ENCODE assay signal across 26 cellular contexts in genomic region chr12:71873821-71874220, GRCh38.
"Had no signal": no experiment of that assay in that cellular context is flagged by ENCODE, and none has a peak within 500 bp of the region (broad histone marks: within the 10 kb centered on the region; RNA-seq: fewer than 3 reads in every experiment).

No MANE protein-coding gene starts in this region.

- H3K4me3 Mint-ChIP-seq: activated B cell treated with CpG ODN at 0.5 μM for 24 hours; activated CD8-positive, alpha-beta T cell treated with anti-CD3 and anti-CD28 coated beads for 36 hours; activated T-cell treated with anti-CD3 and anti-CD28 coated beads, Interleukin-2, amount 50 U/mL, for 4 hours; activated T-helper 17 cell treated with anti-CD3 and anti-CD28 coated beads, Interleukin-2, amount 50 U/mL, for 72 hours; naive B cell; nephron progenitor cell had no signal

- ATAC-seq: activated CD8-positive, alpha-beta T cell treated with anti-CD3 and anti-CD28 coated beads for 36 hours; activated naive CD4-positive, alpha-beta T cell treated with anti-CD3 and anti-CD28 coated beads, Interleukin-2, amount 50 U/mL, for 72 hours; activated T-cell treated with anti-CD3 and anti-CD28 coated beads, Interleukin-2, amount 50 U/mL, for 4 hours; activated T-helper 17 cell treated with anti-CD3 and anti-CD28 coated beads, Interleukin-2, amount 50 U/mL, for 72 hours; body of pancreas; left cardiac atrium; left ventricle myocardium superior had no signal

- H3K36me3 ChIP-seq: right atrium auricular region, thoracic aorta had no signal

- H3K4me3 ChIP-seq: body of pancreas, coronary artery, right atrium auricular region, thoracic aorta had no signal

- H3K4me1 Mint-ChIP-seq: nephron progenitor cell had no signal

- H3K27ac Mint-ChIP-seq: activated B cell treated with CpG ODN at 0.5 μM for 24 hours; activated CD8-positive, alpha-beta T cell treated with anti-CD3 and anti-CD28 coated beads for 36 hours; activated naive CD4-positive, alpha-beta T cell treated with anti-CD3 and anti-CD28 coated beads, Interleukin-2, amount 50 U/mL, for 72 hours; activated T-helper 17 cell treated with anti-CD3 and anti-CD28 coated beads, Interleukin-2, amount 50 U/mL, for 72 hours; nephron progenitor cell had no signal

- H3K9me3 ChIP-seq: body of pancreas, right atrium auricular region, thoracic aorta had no signal

- H3K9me3 Mint-ChIP-seq: activated B cell treated with CpG ODN at 0.5 μM for 24 hours; activated CD8-positive, alpha-beta T cell treated with anti-CD3 and anti-CD28 coated beads for 36 hours; activated naive CD4-positive, alpha-beta T cell treated with anti-CD3 and anti-CD28 coated beads, Interleukin-2, amount 50 U/mL, for 72 hours; activated T-cell treated with anti-CD3 and anti-CD28 coated beads, Interleukin-2, amount 50 U/mL, for 4 hours; activated T-helper 17 cell treated with anti-CD3 and anti-CD28 coated beads, Interleukin-2, amount 50 U/mL, for 72 hours; naive B cell; nephron progenitor cell had no signal

- DNase-seq: activated B cell treated with CpG ODN at 0.5 μM for 24 hours; activated CD4-positive, alpha-beta T cell treated with anti-CD3 and anti-CD28 coated beads, Interleukin-2, amount 50 U/mL, for 1 hour; activated CD8-positive, alpha-beta T cell treated with anti-CD3 and anti-CD28 coated beads for 36 hours; activated T-cell treated with anti-CD3 and anti-CD28 coated beads, Interleukin-2, amount 50 U/mL, for 4 hours; aorta; body of pancreas; cerebellar nuclear complex; dorsolateral prefrontal cortex; effector memory CD4-positive, alpha-beta T cell; foreskin fibroblast; head of caudate nucleus; hippocampal formation; left cardiac atrium; left ventricle myocardium superior; naive B cell; nephron progenitor cell; nucleus accumbens; stimulated activated CD4-positive, alpha-beta T cell treated with anti-CD3 and anti-CD28 coated beads, Interleukin-2, amount 100 ng/mL, for 48 hours; stimulated activated naive CD4-positive, alpha-beta T cell treated with Interleukin-2 at 50 U/mL for 16 hours; T-helper 2 cell; trophoblast cell had no signal

- H3K27me3 ChIP-seq: body of pancreas, dorsolateral prefrontal cortex, right atrium auricular region had no signal

- H3K27me3 Mint-ChIP-seq: activated B cell treated with CpG ODN at 0.5 μM for 24 hours; activated CD8-positive, alpha-beta T cell treated with anti-CD3 and anti-CD28 coated beads for 36 hours; activated T-helper 17 cell treated with anti-CD3 and anti-CD28 coated beads, Interleukin-2, amount 50 U/mL, for 72 hours; naive B cell had no signal

- H3K27ac ChIP-seq: body of pancreas, coronary artery, dorsolateral prefrontal cortex, right atrium auricular region, thoracic aorta had no signal
